In the genomic region with DNA sequence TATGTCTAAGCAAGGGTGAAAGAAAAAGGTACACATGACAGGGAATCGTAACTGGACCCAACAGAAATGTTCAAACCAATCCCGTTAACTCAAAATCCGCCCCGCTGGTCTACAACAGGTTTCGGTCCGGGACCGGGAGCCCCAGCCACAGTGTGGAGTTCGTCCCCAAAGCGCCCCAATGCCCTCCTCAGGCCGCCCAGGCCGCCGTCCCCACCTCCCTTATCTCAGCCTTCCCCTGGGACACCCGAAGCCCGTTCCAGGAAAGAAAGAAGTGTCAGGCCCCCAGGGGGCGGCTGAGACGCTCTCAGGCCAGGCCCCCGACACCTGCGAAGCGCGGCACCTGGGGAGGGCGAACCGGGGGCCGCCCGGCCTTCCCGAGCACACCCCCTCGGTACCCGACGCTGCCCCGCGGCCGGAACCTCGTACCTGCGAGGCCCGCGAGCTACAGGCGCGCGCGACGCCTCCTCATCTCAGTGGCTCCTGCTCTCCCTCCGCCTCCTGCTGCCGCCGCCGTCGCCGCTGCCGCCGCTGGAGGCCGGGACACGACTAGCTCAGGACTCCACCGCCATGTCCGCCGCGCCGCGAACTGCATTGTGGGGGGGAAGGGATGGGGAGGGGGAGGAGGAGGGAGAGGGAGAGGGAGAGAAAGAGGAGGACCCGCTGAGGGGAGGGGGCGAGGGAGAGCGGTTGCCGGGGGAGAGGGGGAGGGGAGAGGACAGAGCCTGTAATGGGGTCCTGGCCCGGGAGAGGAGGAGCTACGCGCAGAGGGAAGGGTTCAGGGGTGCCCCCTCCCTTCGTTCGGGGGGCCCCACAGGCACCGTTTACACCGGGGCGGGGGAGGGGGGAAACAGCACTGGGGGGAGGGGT, we compare ENCODE assay signal across 8 cellular contexts. TPM values are rescaled to one million over a fixed set of nuclear protein-coding genes. Genes with fewer than 3 reads are reported as not detected.
DNase-seq lines count a peak whose midpoint lies in the region; ATAC-seq and TF ChIP-seq lines count a peak whose summit lies in the region.

A gene with protein sequence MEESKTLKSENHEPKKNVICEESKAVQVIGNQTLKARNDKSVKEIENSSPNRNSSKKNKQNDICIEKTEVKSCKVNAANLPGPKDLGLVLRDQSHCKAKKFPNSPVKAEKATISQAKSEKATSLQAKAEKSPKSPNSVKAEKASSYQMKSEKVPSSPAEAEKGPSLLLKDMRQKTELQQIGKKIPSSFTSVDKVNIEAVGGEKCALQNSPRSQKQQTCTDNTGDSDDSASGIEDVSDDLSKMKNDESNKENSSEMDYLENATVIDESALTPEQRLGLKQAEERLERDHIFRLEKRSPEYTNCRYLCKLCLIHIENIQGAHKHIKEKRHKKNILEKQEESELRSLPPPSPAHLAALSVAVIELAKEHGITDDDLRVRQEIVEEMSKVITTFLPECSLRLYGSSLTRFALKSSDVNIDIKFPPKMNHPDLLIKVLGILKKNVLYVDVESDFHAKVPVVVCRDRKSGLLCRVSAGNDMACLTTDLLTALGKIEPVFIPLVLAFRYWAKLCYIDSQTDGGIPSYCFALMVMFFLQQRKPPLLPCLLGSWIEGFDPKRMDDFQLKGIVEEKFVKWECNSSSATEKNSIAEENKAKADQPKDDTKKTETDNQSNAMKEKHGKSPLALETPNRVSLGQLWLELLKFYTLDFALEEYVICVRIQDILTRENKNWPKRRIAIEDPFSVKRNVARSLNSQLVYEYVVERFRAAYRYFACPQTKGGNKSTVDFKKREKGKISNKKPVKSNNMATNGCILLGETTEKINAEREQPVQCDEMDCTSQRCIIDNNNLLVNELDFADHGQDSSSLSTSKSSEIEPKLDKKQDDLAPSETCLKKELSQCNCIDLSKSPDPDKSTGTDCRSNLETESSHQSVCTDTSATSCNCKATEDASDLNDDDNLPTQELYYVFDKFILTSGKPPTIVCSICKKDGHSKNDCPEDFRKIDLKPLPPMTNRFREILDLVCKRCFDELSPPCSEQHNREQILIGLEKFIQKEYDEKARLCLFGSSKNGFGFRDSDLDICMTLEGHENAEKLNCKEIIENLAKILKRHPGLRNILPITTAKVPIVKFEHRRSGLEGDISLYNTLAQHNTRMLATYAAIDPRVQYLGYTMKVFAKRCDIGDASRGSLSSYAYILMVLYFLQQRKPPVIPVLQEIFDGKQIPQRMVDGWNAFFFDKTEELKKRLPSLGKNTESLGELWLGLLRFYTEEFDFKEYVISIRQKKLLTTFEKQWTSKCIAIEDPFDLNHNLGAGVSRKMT (N-terminal part only) (minus strand): TSS at position 588 of the 867 bp plus-strand sequence. CDS start 26,812 bp downstream, outside the sequence.

- H3K27ac ChIP-seq in ACC112 (ENCODE audit: low read depth, low read length) (peak within 1 kb of the TSS; percentile 71), duodenal mucosa (ENCODE audit: low read depth, low read length) (peak within 1 kb of the TSS; percentile 61), right lobe of liver (peak within 1 kb of the TSS; percentile 94 to 97 (median 95))

- H3K36me3 ChIP-seq in ACC112 (ENCODE audit: insufficient read depth, low read length) (no peaks in the 10 kb centered on the region), duodenal mucosa (ENCODE audit: control insufficient read depth in 1 of 2, insufficient read depth in 2 of 2, low read length in 2 of 2) (no peaks in the 10 kb centered on the region), right lobe of liver (no peaks in the 10 kb centered on the region)

- intact Hi-C loops in right lobe of liver (cut with DNase I): no loop called here

- H3K9ac ChIP-seq in duodenal mucosa (ENCODE audit: low read depth in 1 of 2, low read length in 2 of 2): peak within 1 kb of the TSS; percentile 80 to 86

- peak; percentile 32 for TF ChIP-seq POLR2A in right lobe of liver (IDR thresholded peaks at IDR 0.05)

- peak within 1 kb of the TSS; percentile 73 for H3K4me3 ChIP-seq in ACC112 (ENCODE audit: low read depth, low read length)
- H3K4me3 ChIP-seq in duodenal mucosa (ENCODE audit: low read depth in 1 of 2, low read length in 2 of 2): peak within 1 kb of the TSS; percentile 75 to 84
- H3K4me3 ChIP-seq in right lobe of liver: peak within 1 kb of the TSS; percentile 88 to 92 (median 91)

- H3K79me2 ChIP-seq in ACC112 (ENCODE audit: control insufficient read depth, insufficient read depth, low read length, unreplicated experiment): peaks cover 39% of the 10 kb centered on the region

- H3K9me3 ChIP-seq in duodenal mucosa (ENCODE audit: control insufficient read depth in 1 of 2, low read length in 2 of 2): no peaks in the 10 kb centered on the region
- no peaks in the 10 kb centered on the region for H3K9me3 ChIP-seq in right lobe of liver

- no peak for TF ChIP-seq CTCF in right lobe of liver (IDR thresholded peaks at IDR 0.05)

- 2% methylated on average over 19 of the region's 68 CpGs for WGBS in right lobe of liver (ENCODE audit: insufficient coverage, low coverage, low lambda C conversion rate, missing lambda C conversion rate)

- DNase-seq in NCI-H524 (lab: John Stamatoyannopoulos, UW) (peak; percentile 64 to 78), right lobe of liver (peak; percentile 78 to 84 (median 80))
- DNase-seq in activated CD4-positive, alpha-beta T cell treated with anti-CD3 and anti-CD28 coated beads, Interleukin-2, amount 50 U/mL, for 24 hours (ENCODE audit: low read depth in 1 of 2, low spot score in 1 of 2): peak; percentile 60 to 68
- peak; percentile 76 for DNase-seq in stimulated activated CD4-positive, alpha-beta T cell treated with anti-CD3 and anti-CD28 coated beads, Interleukin-4, amount 100 ng/mL, for 1 hour

- peak within 1 kb of the TSS; percentile 43 for H2AFZ ChIP-seq in ACC112 (ENCODE audit: low read length, unreplicated experiment)

- no peaks in the 10 kb centered on the region for H3K27me3 ChIP-seq in ACC112 (ENCODE audit: insufficient read depth, low read length)
- H3K27me3 ChIP-seq in duodenal mucosa (ENCODE audit: control insufficient read depth in 1 of 2, insufficient read depth in 2 of 2, low read length in 2 of 2): no peaks in the 10 kb centered on the region
- no peaks in the 10 kb centered on the region for H3K27me3 ChIP-seq in right lobe of liver

- H3K4me1 ChIP-seq in ACC112 (ENCODE audit: control insufficient read depth, insufficient read depth, low read length, unreplicated experiment) (no peaks in the 10 kb centered on the region), duodenal mucosa (ENCODE audit: control insufficient read depth in 1 of 2, insufficient read depth in 2 of 2, low read length in 2 of 2) (peaks cover 6 to 20% of the 10 kb centered on the region in 2 donors), right lobe of liver (peaks cover 0 to 20% (median 0%) of the 10 kb centered on the region in 4 donors)

- ATAC-seq in GM18861 (IDR thresholded peaks at IDR 0.05; ENCODE audit: unreplicated experiment): peak; percentile 30
- ATAC-seq in HG03196 (IDR thresholded peaks at IDR 0.05; ENCODE audit: unreplicated experiment): peak; percentile 39
- peak; percentile 65 to 73 (median 70) for ATAC-seq in right lobe of liver

RNA-seq across cellular contexts. Expression of the gene that starts here (rescaled TPM):
- total RNA-seq in right lobe of liver: 10 to 100 TPM; 16.1 to 33.0 (median 22.8) TPM

Comparison
In these comparisons a context has a peak if more than half of its experiments do, and no peak if none do; other contexts are left out.
1. Peak in every context shown above with its lines: DNase-seq, ATAC-seq, H3K4me3 ChIP-seq and H3K27ac ChIP-seq.